ENCODE assay signal across 8 cellular contexts in the genomic region with DNA sequence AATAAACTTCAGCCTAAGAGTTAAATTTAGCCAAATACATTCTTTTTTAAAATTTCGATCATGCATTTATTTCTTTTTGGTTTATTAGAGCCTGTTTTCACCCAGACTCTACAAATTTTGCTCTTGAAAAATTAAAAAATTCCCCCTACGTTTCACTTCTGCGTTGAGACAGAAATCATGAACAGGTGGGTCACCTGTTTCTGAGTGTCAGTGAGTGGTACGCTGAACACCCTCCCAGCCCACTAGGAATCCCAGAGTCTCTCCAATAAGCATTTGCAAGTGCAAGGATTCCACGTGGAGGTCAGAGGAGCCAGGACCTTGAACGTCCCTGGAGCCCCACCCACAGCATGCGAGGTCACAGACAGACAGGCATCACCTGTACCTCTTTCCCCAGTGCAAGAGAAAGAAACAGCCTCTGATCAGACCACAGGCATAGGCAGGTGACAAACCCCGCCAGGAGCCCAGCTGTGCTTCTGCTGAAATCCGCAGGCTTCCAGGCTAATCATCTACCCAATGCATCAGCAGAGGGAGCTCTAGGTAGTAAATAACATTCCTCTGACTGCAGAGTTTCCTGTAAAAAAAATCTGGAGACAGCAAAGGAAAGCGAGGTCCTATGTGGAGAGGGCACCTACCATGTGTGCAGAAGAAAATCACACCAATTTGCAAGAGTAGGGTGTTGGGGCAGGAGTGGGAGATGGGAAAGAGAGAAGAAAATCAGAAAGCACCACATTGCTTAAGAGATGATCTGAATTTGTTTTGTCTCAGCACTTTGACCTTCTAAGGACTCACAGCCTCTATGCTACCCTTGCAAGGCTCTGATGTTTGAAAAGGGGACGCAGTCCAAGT. TPM values are rescaled to one million over a fixed set of nuclear protein-coding genes. Genes with fewer than 3 reads are reported as not detected.
DNase-seq lines count a peak whose midpoint lies in the region; ATAC-seq, FAIRE-seq and TF ChIP-seq lines count a peak whose summit lies in the region.

No MANE protein-coding gene starts in this region.

- H3K79me2 ChIP-seq in HepG2 (ENCODE audit: insufficient read depth, low read length), result no peaks in the 10 kb centered on the region

- TF ChIP-seq EP300 in HepG2 (IDR thresholded peaks at IDR 0.05; ENCODE audit: low read depth in 2 of 2, low read length in 2 of 2) (no peak), HepG2 (CRISPR knock-in tag; IDR thresholded peaks at IDR 0.05; ENCODE audit: borderline replicate concordance) (no peak)

- peaks cover 23% of the 10 kb centered on the region for H3K4me1 Mint-ChIP-seq in type B pancreatic cell (ENCODE audit: unreplicated experiment)

- FAIRE-seq in HepG2 (lab: Jason Lieb, UNC), result peak; percentile 71

- H3K36me3 Mint-ChIP-seq in type B pancreatic cell, result no peaks in the 10 kb centered on the region

- in situ Hi-C loops in HepG2 (cut with HindIII; ENCODE audit: extremely low pct_ligation_motif_present, low pct_unique_long_range_greater_than_20kb), result no loop called here

- TF ChIP-seq POLR2A in HepG2 (IDR thresholded peaks at IDR 0.05; ENCODE audit: insufficient read depth in 1 of 2, low read depth in 2 of 2, low read length in 2 of 2), result no peak

- H3K4me3 ChIP-seq in HepG2 (replicated peaks in 1 of 3; ENCODE audit: insufficient read depth in 1 of 3, low read depth in 2 of 3, low read length in 3 of 3), result no peak overlapping the region

- no peaks in the 10 kb centered on the region for H3K4me1 ChIP-seq in HepG2 (ENCODE audit: insufficient read depth, low read length)

- DNase-seq in AML-193 (lab: John Stamatoyannopoulos, UW) (peak; percentile 44 to 55), NAMALWA (ENCODE audit: low spot score) (peak; percentile 66), T-helper 9 cell (peak; percentile 20), cerebellar cortex (ENCODE audit: low spot score) (peak; percentile 9), HepG2 (ENCODE audit: low spot score) (peak; percentile 58), type B pancreatic cell (ENCODE audit: extremely low spot score, unreplicated experiment) (no peak), NCI-H2107 (lab: John Stamatoyannopoulos, UW) (no peak)

- H3K27me3 Mint-ChIP-seq in type B pancreatic cell, result peaks cover 23% of the 10 kb centered on the region

- no peak overlapping the region for H3K4me3 Mint-ChIP-seq in type B pancreatic cell

- H3K27ac ChIP-seq in HepG2 (ENCODE audit: extremely low read length, insufficient read depth, low read length), result no peak overlapping the region

- no peaks in the 10 kb centered on the region for H4K20me1 ChIP-seq in HepG2 (ENCODE audit: insufficient read depth, low read length)

- whole genome bisulfite sequencing in HepG2 (ENCODE audit: low lambda C conversion rate), result 9% methylated on average over 11 of the region's 11 CpGs

- no peak overlapping the region for H3K4me2 ChIP-seq in HepG2 (ENCODE audit: low read depth, low read length)

- no peak overlapping the region for H3K9ac ChIP-seq in HepG2 (ENCODE audit: insufficient read depth, low read depth, low read length)

- no peaks in the 10 kb centered on the region for H3K9me3 Mint-ChIP-seq in type B pancreatic cell

- peak; percentile 53 for ATAC-seq in GM18867 (IDR thresholded peaks at IDR 0.05; ENCODE audit: unreplicated experiment)
- peak; percentile 94 for ATAC-seq in HepG2

- no peaks in the 10 kb centered on the region for H3K36me3 ChIP-seq in HepG2 (replicated peaks in 1 of 2; ENCODE audit: control insufficient read depth in 1 of 2, insufficient read depth in 2 of 2, low read length in 2 of 2)

- peak; percentile 69 for TF ChIP-seq CTCF in HepG2 (CRISPR knock-in tag; IDR thresholded peaks at IDR 0.05)
- TF ChIP-seq CTCF in type B pancreatic cell (conservative IDR thresholded peaks at IDR 0.05), result peak; percentile 76

- H3K9me3 ChIP-seq in HepG2 (ENCODE audit: low read length), result no peaks in the 10 kb centered on the region

- POLR2A ChIA-PET in HepG2 (lab: Yijun Ruan, JAX), result no interaction called here

- no peak overlapping the region for H2AFZ ChIP-seq in HepG2 (ENCODE audit: low read length)

- H3K27me3 ChIP-seq in HepG2 (ENCODE audit: control insufficient read depth in 1 of 2, insufficient read depth in 2 of 2, low read length in 2 of 2), result peaks cover 4 to 41% of the 10 kb centered on the region in 2 experiments; a peak in 4 of 5 replicates

- TF ChIP-seq RAD21 in HepG2 (CRISPR knock-in tag; IDR thresholded peaks at IDR 0.05), result peak; percentile 34; the same call in 1 of the 2 replicates

- intact Hi-C loops in HepG2 (cut with micrococcal nuclease; ENCODE audit: unreplicated experiment), result no loop called here

- no TSS peak for BruUV-seq in HepG2 (replicated peaks; lab: Mats Ljungman, UMichigan)

- CTCF ChIA-PET in HepG2 (lab: Yijun Ruan, JAX; ENCODE audit: low intra/inter-chr PET ratio, low total read pairs), result interaction anchor here (1.1 kb wide), 1 partner anchor 102 kb away, joined by 3 read pairs; no protein-coding TSS in a partner anchor

- peak overlapping the region; percentile 18 for H3K27ac Mint-ChIP-seq in type B pancreatic cell

TF ChIP-seq in HepG2, 621 proteins besides CTCF, POLR2A, EP300 and RAD21 (continues in another document):
- TF ChIP-seq, protein P1, sequence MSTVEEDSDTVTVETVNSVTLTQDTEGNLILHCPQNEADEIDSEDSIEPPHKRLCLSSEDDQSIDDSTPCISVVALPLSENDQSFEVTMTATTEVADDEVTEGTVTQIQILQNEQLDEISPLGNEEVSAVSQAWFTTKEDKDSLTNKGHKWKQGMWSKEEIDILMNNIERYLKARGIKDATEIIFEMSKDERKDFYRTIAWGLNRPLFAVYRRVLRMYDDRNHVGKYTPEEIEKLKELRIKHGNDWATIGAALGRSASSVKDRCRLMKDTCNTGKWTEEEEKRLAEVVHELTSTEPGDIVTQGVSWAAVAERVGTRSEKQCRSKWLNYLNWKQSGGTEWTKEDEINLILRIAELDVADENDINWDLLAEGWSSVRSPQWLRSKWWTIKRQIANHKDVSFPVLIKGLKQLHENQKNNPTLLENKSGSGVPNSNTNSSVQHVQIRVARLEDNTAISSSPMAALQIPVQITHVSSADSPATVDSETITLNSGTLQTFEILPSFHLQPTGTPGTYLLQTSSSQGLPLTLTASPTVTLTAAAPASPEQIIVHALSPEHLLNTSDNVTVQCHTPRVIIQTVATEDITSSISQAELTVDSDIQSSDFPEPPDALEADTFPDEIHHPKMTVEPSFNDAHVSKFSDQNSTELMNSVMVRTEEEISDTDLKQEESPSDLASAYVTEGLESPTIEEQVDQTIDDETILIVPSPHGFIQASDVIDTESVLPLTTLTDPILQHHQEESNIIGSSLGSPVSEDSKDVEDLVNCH (CRISPR knock-in tag; IDR thresholded peaks at IDR 0.05), result no peak
- TF ChIP-seq, protein P2, sequence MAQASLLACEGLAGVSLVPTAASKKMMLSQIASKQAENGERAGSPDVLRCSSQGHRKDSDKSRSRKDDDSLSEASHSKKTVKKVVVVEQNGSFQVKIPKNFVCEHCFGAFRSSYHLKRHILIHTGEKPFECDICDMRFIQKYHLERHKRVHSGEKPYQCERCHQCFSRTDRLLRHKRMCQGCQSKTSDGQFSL (CRISPR knock-in tag; IDR thresholded peaks at IDR 0.05), result no peak
- TF ChIP-seq ERF (CRISPR knock-in tag; IDR thresholded peaks at IDR 0.05) (0 out of 2 replicates have a peak, but pooled peaks have one; percentile 24), ZFY (CRISPR knock-in tag; IDR thresholded peaks at IDR 0.05) (no peak), SNAPC2 (CRISPR knock-in tag; IDR thresholded peaks at IDR 0.05) (no peak)
- TF ChIP-seq, protein P3, sequence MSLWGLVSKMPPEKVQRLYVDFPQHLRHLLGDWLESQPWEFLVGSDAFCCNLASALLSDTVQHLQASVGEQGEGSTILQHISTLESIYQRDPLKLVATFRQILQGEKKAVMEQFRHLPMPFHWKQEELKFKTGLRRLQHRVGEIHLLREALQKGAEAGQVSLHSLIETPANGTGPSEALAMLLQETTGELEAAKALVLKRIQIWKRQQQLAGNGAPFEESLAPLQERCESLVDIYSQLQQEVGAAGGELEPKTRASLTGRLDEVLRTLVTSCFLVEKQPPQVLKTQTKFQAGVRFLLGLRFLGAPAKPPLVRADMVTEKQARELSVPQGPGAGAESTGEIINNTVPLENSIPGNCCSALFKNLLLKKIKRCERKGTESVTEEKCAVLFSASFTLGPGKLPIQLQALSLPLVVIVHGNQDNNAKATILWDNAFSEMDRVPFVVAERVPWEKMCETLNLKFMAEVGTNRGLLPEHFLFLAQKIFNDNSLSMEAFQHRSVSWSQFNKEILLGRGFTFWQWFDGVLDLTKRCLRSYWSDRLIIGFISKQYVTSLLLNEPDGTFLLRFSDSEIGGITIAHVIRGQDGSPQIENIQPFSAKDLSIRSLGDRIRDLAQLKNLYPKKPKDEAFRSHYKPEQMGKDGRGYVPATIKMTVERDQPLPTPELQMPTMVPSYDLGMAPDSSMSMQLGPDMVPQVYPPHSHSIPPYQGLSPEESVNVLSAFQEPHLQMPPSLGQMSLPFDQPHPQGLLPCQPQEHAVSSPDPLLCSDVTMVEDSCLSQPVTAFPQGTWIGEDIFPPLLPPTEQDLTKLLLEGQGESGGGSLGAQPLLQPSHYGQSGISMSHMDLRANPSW (CRISPR knock-in tag; IDR thresholded peaks at IDR 0.05; ENCODE audit: borderline replicate concordance), result no peak

RNA-seq across cellular contexts. Expression of a gene that starts 5.9 kb away (rescaled TPM):
- total RNA-seq in HepG2 (2016; rRNA removed; fragmentation: Illumina TruSeq; extraction: Trizol), result not detected in 2 replicates
- not detected in 2 replicates for total RNA-seq in HepG2 (2016; cell fraction: cytosol; rRNA removed; fragmentation: Illumina TruSeq; extraction: Trizol; ENCODE audit: low read depth)
- not detected in 2 replicates for total RNA-seq in HepG2 (2016; cell fraction: insoluble cytoplasmic fraction; rRNA removed; fragmentation: Illumina TruSeq; extraction: Trizol)
- total RNA-seq in HepG2 (2016; cell fraction: membrane; rRNA removed; fragmentation: Illumina TruSeq; extraction: Trizol), result not detected in 2 replicates
- total RNA-seq in HepG2 (2016; cell fraction: nucleus; rRNA removed; fragmentation: Illumina TruSeq; extraction: Trizol), result not detected in 2 replicates
- polyA plus RNA-seq in HepG2 (2011; rRNA removed), result not detected in 2 replicates
- under 0.01 TPM in 1 of 2 replicates, not detected in the other for polyA plus RNA-seq in HepG2 (2011; cell fraction: cytosol; rRNA removed)
- polyA plus RNA-seq in HepG2 (2011; cell fraction: nucleus; rRNA removed), result 0.02 TPM in 2 replicates
- not detected in 2 replicates for polyA plus RNA-seq in HepG2 (2012)
- not detected in 2 replicates for polyA plus RNA-seq in HepG2 (2016; cell fraction: cytosol; fragmentation: Illumina TruSeq; extraction: Trizol; ENCODE audit: low read depth)
- not detected in 2 replicates for polyA plus RNA-seq in HepG2 (2016; cell fraction: insoluble cytoplasmic fraction; fragmentation: Illumina TruSeq; extraction: Trizol; ENCODE audit: low read depth)
- polyA plus RNA-seq in HepG2 (2016; cell fraction: membrane; fragmentation: Illumina TruSeq; extraction: Trizol; ENCODE audit: low read depth), result not detected in 2 replicates
- polyA plus RNA-seq in HepG2 (2016; cell fraction: nucleus; fragmentation: Illumina TruSeq; extraction: Trizol; ENCODE audit: insufficient read depth, low read depth), result not detected in 2 replicates
- 0.89 TPM in 1 of 2 replicates, not detected in the other for polyA minus RNA-seq in HepG2 (2011; rRNA and poly(A)+ RNA removed; ENCODE audit: low replicate concordance)
- not detected in 2 replicates for polyA minus RNA-seq in HepG2 (2011; cell fraction: cytosol; rRNA and poly(A)+ RNA removed)
- not detected in 2 replicates for polyA minus RNA-seq in HepG2 (2011; cell fraction: nucleus; rRNA and poly(A)+ RNA removed)
- 14.3 and 14.9 TPM in 2 replicates for total RNA-seq in type B pancreatic cell (ENCODE audit: low replicate concordance)

Comparison
In these comparisons a context has a peak if more than half of its experiments do, and no peak if none do; other contexts are left out.
1. DNase-seq: peak in AML-193 (2 of 2), NAMALWA (single experiment), T-helper 9 cell (single experiment), cerebellar cortex (single experiment) and HepG2 (single experiment); none in type B pancreatic cell (single experiment) and NCI-H2107 (single experiment).
2. RNA of a gene that starts 5.9 kb away (total RNA-seq): 14.3 to 14.9 TPM in type B pancreatic cell; not detected in HepG2; every median in the first group is over 10 times any median in the second.